Comparison of ENCODE assay signal across 8 cellular contexts in the genomic region with DNA sequence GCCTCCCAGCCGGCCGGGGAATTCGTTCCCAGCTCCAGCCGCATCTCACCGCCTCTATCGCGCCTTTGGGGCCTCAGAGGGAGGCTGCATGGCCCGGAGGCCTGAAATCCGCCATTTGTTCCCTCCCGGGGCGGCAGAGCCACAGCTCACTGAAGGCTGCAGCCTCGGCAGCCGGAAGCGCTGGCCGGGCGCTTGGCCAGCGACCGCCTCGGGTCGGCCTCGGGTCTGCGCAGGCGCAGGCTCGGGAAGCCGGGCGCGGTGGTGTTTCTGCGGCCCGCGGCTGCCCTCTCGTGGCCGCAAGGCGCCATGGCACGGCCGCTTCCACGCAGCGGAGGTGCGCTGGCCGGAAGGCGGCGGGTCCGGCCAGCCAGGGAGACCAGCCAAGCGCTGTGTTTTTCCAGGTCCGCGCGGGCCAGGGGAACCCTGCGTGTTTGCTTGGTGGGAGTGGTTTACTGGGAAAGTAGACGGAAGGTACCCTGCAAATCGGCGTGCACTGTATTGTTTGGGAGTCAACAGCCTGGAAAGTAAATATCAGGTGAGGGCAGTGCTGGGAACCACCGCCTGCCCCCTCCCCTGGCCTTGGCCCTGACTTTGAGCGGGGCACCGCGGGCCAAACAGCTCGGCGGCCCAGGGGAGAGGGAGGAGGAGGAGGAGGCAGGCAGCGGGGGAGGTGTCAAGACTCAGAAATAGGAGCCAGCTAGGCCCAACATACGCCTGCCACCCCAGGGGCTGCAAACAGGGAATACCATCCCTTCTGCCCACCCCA. TPM values are rescaled to one million over a fixed set of nuclear protein-coding genes. Genes with fewer than 3 reads are reported as not detected.
DNase-seq lines count a peak whose midpoint lies in the region; ATAC-seq and TF ChIP-seq lines count a peak whose summit lies in the region.

No MANE protein-coding gene starts in this region.

- H3K9me3 Mint-ChIP-seq in T-cell, result no peaks in the 10 kb centered on the region

- DNase-seq in NCI-H1092 treated with DMSO at 0.1 percent for 48 hours (lab: John Stamatoyannopoulos, UW), result peak; percentile 88
- peak; percentile 42 to 87 (median 72) for DNase-seq in T-cell
- DNase-seq in amniotic epithelial cell (ENCODE audit: low read depth), result peak; percentile 53
- DNase-seq in left cardiac atrium, result peak; percentile 91
- peak; percentile 96 for DNase-seq in prostate gland (ENCODE audit: low spot score)
- peak; percentile 91 for DNase-seq in ureter (ENCODE audit: low spot score)

- ATAC-seq in HG02623 (IDR thresholded peaks at IDR 0.05; ENCODE audit: unreplicated experiment) (peak; percentile 76), T-cell (replicated peaks in 1 of 4) (peak; percentile 85 to 93 (median 87)), left cardiac atrium (peak; percentile 81 to 82)

- peak overlapping the region; percentile 77 to 86 (median 79) for H3K4me3 Mint-ChIP-seq in T-cell

- no peaks in the 10 kb centered on the region for H3K36me3 ChIP-seq in prostate gland

- H3K27me3 Mint-ChIP-seq in T-cell, result peaks cover 20 to 21% of the 10 kb centered on the region in 2 donors

- CTCF ChIA-PET in T-cell (lab: Charles Lee), result interaction anchor here (0.5 to 3.5 kb wide), 35 partner anchors 11 to 1081 kb away, joined by 3 to 59 read pairs (median 4); no protein-coding TSS in a partner anchor

- H3K36me3 Mint-ChIP-seq in T-cell, result no peaks in the 10 kb centered on the region

- H3K4me1 ChIP-seq in prostate gland (replicated peaks), result peaks cover 13% of the 10 kb centered on the region

- POLR2A ChIA-PET in T-cell (lab: Charles Lee), result no interaction called here

- 2% methylated on average over 16 of the region's 58 CpGs for WGBS in prostate gland

- H3K4me3 ChIP-seq in prostate gland, result peak overlapping the region; percentile 41 to 44

- no peaks in the 10 kb centered on the region for H3K9me3 ChIP-seq in prostate gland

- peak; percentile 89 for TF ChIP-seq POLR2A in prostate gland (IDR thresholded peaks at IDR 0.05)

- H3K27ac Mint-ChIP-seq in T-cell, result peak overlapping the region in 1 of 2 donors; percentile 69

- TF ChIP-seq CTCF in GM12874 (IDR thresholded peaks at IDR 0.05; ENCODE audit: insufficient read depth, low read depth, low read length) (peak; percentile 98), prostate gland (IDR thresholded peaks at IDR 0.05) (peak; percentile 100)

- intact Hi-C loops in left cardiac atrium (cut with DNase I) (loop anchor here (5.0 kb wide), 2 partner anchors 76 to 136 kb away; no protein-coding TSS in a partner anchor), prostate gland (cut with DNase I) (loop anchor here (1.0 to 5.0 kb wide), 2 partner anchors 78 to 136 kb away; no protein-coding TSS in a partner anchor)

- peaks cover 12 to 18% (median 16%) of the 10 kb centered on the region in 3 donors for H3K4me1 Mint-ChIP-seq in T-cell

- peak overlapping the region; percentile 91 to 94 for H3K27ac ChIP-seq in prostate gland

- H3K27me3 ChIP-seq in prostate gland (replicated peaks; ENCODE audit: insufficient read depth), result no peaks in the 10 kb centered on the region

RNA-seq across cellular contexts. Expression of gene CD34, which starts 52.7 kb away (rescaled TPM):
- total RNA-seq in T-cell (1 to 10 TPM in 2 of 5 donors, under 1 TPM in 3; 0.57 to 1.6 (median 0.83) TPM), left cardiac atrium (100 to 1,000 TPM; 101 to 115 TPM), prostate gland (10 to 100 TPM in 1 of 2 donors, 1 to 10 TPM in 1; 9.8 to 47.7 TPM), ureter (40.9 TPM)

Comparison
In these comparisons a context has a peak if more than half of its experiments do, and no peak if none do; other contexts are left out.
1. Peak in every context shown above with its lines: DNase-seq, ATAC-seq, H3K4me3 ChIP-seq and H3K27ac ChIP-seq.
2. RNA of gene CD34, which starts 52.7 kb away (total RNA-seq): 101 to 115 TPM in left cardiac atrium, 9.8 to 47.7 TPM in prostate gland and 40.9 TPM in ureter (single experiment); 0.57 to 1.6 TPM in T-cell; every median in the first group is over 4 times any median in the second.